ENCODE assay signal across 9 cellular contexts in the genomic region with DNA sequence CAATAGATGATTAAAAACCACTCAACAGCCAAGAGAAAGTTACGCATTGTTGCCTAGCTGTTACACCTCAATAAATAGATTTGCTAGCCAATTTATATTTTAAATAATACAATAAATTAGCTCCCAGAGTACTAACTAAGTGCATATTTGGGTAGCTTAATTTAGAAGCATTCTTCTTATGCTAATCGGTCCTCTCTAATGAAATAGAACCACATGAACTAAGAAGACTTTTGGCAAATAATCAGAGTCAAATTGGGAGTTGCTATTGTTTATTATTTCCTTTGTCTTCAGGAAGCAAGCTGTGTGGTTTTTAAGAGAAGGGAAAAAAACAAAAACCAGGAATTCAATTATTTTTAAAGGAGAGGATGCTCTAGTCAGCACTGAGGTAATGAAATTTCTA. TPM values are rescaled to one million over a fixed set of nuclear protein-coding genes. Genes with fewer than 3 reads are reported as not detected.
"Had no signal": no experiment of that assay in that cellular context is flagged by ENCODE, and none has a peak within 500 bp of the region (broad histone marks: within the 10 kb centered on the region; RNA-seq: fewer than 3 reads in every experiment).

No MANE protein-coding gene starts in this region.

- H3K4me3 ChIP-seq: GM23248 had no signal

- DNase-seq: GM23248, H9, HCEC 1CT, KBM-7 had no signal

- FAIRE-seq: H1, H54, HTR-8/SVneo had no signal

- H3K27ac Mint-ChIP-seq: H9, IgD-negative memory B cell had no signal

- H3K4me2 ChIP-seq: KMS-11 had no signal

- H3K4me3 Mint-ChIP-seq: H9, IgD-negative memory B cell had no signal

- H2AFZ ChIP-seq: GM23248 had no signal

- H3K27ac ChIP-seq: GM23248, KMS-11 had no signal

- H3K36me3 Mint-ChIP-seq: IgD-negative memory B cell had no signal

RNA-seq across cellular contexts. Expression of a gene that starts 49.0 kb away (rescaled TPM):
- polyA plus RNA-seq: IgD-negative memory B cell had no signal
